Comparison of ENCODE assay signal across 1 cellular context in the genomic region with DNA sequence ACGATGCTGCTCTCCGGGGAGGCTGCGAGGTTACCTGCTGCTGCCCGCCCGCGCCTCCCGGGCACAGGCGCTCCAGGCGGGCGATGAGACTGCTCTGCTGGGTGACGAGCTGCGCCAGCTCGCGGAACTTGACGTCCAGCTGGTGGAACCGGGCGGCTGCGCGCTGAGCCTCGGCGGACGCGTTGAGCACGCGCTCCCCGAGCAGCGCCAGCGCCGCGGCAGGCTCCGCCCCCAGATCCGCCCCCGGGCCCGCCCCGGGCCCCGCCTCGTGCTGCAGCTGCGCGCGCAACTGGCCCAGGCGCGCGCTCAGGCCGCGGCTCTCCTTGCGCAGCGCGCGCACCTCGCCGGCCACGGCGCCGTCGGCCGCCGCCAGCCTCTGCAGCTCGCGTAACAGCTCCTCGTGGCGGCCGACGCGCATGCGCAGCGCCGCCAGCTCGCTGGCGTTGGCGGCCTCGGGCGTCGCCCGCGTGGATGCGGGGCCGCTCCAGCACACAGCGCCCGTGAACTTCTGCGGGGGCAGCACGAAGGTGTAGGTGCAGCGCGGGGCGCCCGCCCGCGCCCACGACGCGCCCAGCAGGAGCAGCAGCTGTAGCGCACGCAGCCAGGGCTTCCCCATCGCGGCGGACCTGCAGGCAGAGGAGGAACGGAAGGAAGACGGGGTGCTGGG.
TF ChIP-seq lines count a peak whose summit lies in the region.

No MANE protein-coding gene starts in this region.

TF ChIP-seq in GM23338, 12 proteins besides CTCF, POLR2A, EP300 and RAD21:
- TF ChIP-seq POLR2AphosphoS5 (IDR thresholded peaks at IDR 0.05; ENCODE audit: low read depth) (peak; percentile 87), CREB1 (CRISPR knock-in tag; IDR thresholded peaks at IDR 0.05; ENCODE audit: low read depth) (peak; percentile 54)
- TF ChIP-seq, protein P1, sequence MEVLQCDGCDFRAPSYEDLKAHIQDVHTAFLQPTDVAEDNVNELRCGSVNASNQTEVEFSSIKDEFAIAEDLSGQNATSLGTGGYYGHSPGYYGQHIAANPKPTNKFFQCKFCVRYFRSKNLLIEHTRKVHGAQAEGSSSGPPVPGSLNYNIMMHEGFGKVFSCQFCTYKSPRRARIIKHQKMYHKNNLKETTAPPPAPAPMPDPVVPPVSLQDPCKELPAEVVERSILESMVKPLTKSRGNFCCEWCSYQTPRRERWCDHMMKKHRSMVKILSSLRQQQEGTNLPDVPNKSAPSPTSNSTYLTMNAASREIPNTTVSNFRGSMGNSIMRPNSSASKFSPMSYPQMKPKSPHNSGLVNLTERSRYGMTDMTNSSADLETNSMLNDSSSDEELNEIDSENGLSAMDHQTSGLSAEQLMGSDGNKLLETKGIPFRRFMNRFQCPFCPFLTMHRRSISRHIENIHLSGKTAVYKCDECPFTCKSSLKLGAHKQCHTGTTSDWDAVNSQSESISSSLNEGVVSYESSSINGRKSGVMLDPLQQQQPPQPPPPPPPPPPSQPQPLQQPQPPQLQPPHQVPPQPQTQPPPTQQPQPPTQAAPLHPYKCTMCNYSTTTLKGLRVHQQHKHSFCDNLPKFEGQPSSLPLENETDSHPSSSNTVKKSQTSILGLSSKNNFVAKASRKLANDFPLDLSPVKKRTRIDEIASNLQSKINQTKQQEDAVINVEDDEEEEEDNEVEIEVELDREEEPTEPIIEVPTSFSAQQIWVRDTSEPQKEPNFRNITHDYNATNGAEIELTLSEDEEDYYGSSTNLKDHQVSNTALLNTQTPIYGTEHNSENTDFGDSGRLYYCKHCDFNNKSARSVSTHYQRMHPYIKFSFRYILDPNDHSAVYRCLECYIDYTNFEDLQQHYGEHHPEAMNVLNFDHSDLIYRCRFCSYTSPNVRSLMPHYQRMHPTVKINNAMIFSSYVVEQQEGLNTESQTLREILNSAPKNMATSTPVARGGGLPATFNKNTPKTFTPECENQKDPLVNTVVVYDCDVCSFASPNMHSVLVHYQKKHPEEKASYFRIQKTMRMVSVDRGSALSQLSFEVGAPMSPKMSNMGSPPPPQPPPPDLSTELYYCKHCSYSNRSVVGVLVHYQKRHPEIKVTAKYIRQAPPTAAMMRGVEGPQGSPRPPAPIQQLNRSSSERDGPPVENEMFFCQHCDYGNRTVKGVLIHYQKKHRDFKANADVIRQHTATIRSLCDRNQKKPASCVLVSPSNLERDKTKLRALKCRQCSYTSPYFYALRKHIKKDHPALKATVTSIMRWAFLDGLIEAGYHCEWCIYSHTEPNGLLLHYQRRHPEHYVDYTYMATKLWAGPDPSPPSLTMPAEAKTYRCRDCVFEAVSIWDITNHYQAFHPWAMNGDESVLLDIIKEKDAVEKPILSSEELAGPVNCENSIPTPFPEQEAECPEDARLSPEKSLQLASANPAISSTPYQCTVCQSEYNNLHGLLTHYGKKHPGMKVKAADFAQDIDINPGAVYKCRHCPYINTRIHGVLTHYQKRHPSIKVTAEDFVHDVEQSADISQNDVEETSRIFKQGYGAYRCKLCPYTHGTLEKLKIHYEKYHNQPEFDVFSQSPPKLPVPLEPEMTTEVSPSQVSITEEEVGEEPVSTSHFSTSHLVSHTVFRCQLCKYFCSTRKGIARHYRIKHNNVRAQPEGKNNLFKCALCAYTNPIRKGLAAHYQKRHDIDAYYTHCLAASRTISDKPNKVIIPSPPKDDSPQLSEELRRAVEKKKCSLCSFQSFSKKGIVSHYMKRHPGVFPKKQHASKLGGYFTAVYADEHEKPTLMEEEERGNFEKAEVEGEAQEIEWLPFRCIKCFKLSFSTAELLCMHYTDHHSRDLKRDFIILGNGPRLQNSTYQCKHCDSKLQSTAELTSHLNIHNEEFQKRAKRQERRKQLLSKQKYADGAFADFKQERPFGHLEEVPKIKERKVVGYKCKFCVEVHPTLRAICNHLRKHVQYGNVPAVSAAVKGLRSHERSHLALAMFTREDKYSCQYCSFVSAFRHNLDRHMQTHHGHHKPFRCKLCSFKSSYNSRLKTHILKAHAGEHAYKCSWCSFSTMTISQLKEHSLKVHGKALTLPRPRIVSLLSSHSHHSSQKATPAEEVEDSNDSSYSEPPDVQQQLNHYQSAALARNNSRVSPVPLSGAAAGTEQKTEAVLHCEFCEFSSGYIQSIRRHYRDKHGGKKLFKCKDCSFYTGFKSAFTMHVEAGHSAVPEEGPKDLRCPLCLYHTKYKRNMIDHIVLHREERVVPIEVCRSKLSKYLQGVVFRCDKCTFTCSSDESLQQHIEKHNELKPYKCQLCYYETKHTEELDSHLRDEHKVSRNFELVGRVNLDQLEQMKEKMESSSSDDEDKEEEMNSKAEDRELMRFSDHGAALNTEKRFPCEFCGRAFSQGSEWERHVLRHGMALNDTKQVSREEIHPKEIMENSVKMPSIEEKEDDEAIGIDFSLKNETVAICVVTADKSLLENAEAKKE (CRISPR knock-in tag; IDR thresholded peaks at IDR 0.05), result no peak
